In genomic region chr12:2248901-2249381, GRCh38 we compare ENCODE assay signal across 8 cellular contexts.
A peak's percentile ranks its signal among the peaks of the same experiment; 100 is the strongest.
DNase-seq lines count a peak whose midpoint lies in the region; ATAC-seq and TF ChIP-seq lines count a peak whose summit lies in the region.

No MANE protein-coding gene starts in this region.

- TF ChIP-seq CTCF in suprapubic skin (IDR thresholded peaks at IDR 0.05): no peak

- H3K27ac ChIP-seq in suprapubic skin: no peak overlapping the region

- DNase-seq in NCI-H187 treated with DMSO at 0.1 percent for 48 hours (lab: John Stamatoyannopoulos, UW) (peak; percentile 92), hepatic stellate cell (ENCODE audit: low spot score) (peak; percentile 56), SHP77 treated with DMSO at 0.1 percent for 48 hours (lab: John Stamatoyannopoulos, UW) (no peak), suprapubic skin (ENCODE audit: low spot score in 2 of 2) (no peak), medulla oblongata (ENCODE audit: extremely low spot score) (no peak), NOMO-1 treated with DMSO at 0.1 percent for 48 hours (lab: John Stamatoyannopoulos, UW; ENCODE audit: unreplicated experiment) (no peak)

- H3K4me3 ChIP-seq in suprapubic skin: no peak overlapping the region

- H3K36me3 ChIP-seq in suprapubic skin: no peaks in the 10 kb centered on the region

- WGBS in suprapubic skin: 61% methylated on average over 8 of the region's 8 CpGs

- H3K4me1 ChIP-seq in suprapubic skin: peaks cover 9% of the 10 kb centered on the region

- no peaks in the 10 kb centered on the region for H3K9me3 ChIP-seq in suprapubic skin

- no peaks in the 10 kb centered on the region for H3K27me3 ChIP-seq in suprapubic skin

- no peak for TF ChIP-seq POLR2A in suprapubic skin (IDR thresholded peaks at IDR 0.05)

- ATAC-seq in GM18511 (IDR thresholded peaks at IDR 0.05; ENCODE audit: unreplicated experiment) (peak; percentile 79), HG02571 (IDR thresholded peaks at IDR 0.05; ENCODE audit: unreplicated experiment) (peak; percentile 69)

- no peak for TF ChIP-seq EP300 in suprapubic skin (IDR thresholded peaks at IDR 0.05)

Comparison
In these comparisons a context has a peak if more than half of its experiments do, and no peak if none do; other contexts are left out.
1. DNase-seq: peak in NCI-H187 treated with DMSO at 0.1 percent for 48 hours (single experiment) and hepatic stellate cell (single experiment); none in SHP77 treated with DMSO at 0.1 percent for 48 hours (single experiment), suprapubic skin (0 of 2), medulla oblongata (single experiment) and NOMO-1 treated with DMSO at 0.1 percent for 48 hours (single experiment).